ENCODE assay signal across 12 cellular contexts in genomic region chr12:76024942-76025600, GRCh38. TPM values are rescaled to one million over a fixed set of nuclear protein-coding genes. Genes with fewer than 3 reads are reported as not detected.
DNase-seq lines count a peak whose midpoint lies in the region; ATAC-seq and TF ChIP-seq lines count a peak whose summit lies in the region.
"Had no signal": no experiment of that assay in that cellular context is flagged by ENCODE, and none has a peak within 500 bp of the region (broad histone marks: within the 10 kb centered on the region; RNA-seq: fewer than 3 reads in every experiment).

No MANE protein-coding gene starts in this region.

- H3K4me2 ChIP-seq in skeletal muscle satellite cell (ENCODE audit: low read length): no peak overlapping the region

- H3K27me3 Mint-ChIP-seq in activated T-cell treated with anti-CD3 and anti-CD28 coated beads, Interleukin-2, amount 50 U/mL, for 24 hours: no peaks in the 10 kb centered on the region

- H3K27ac Mint-ChIP-seq in activated T-cell treated with anti-CD3 and anti-CD28 coated beads, Interleukin-2, amount 50 U/mL, for 24 hours: peak overlapping the region; percentile 23

- no peak for ATAC-seq in HG03342 (IDR thresholded peaks at IDR 0.05; ENCODE audit: unreplicated experiment)

- H3K36me3 ChIP-seq in brain microvascular endothelial cell (replicated peaks) (peaks cover 25% of the 10 kb centered on the region), skeletal muscle satellite cell (ENCODE audit: insufficient read depth, low read length) (peaks cover 31% of the 10 kb centered on the region)
- H3K36me3 ChIP-seq: BE2C had no signal

- DNase-seq in activated T-cell treated with anti-CD3 and anti-CD28 coated beads, Interleukin-2, amount 50 U/mL, for 24 hours: no peak
- DNase-seq in activated T-cell treated with anti-CD3 and anti-CD28 coated beads for 4 hours (no peak), NOMO-1 treated with dmso at 0.1 percent for 144 hours (lab: John Stamatoyannopoulos, UW; ENCODE audit: unreplicated experiment) (peak; percentile 36), brain microvascular endothelial cell (peak; percentile 68), NCI-H2196 (lab: John Stamatoyannopoulos, UW; ENCODE audit: unreplicated experiment) (no peak), mesenteric fat pad (ENCODE audit: low spot score) (no peak)
- DNase-seq: BE2C, hypothalamus, NCI-H1105, T1000 had no signal

- peaks cover 44% of the 10 kb centered on the region for H3K4me1 ChIP-seq in skeletal muscle satellite cell (ENCODE audit: control insufficient read depth, insufficient read depth, low read length)

- peaks cover 41% of the 10 kb centered on the region for H3K36me3 Mint-ChIP-seq in activated T-cell treated with anti-CD3 and anti-CD28 coated beads, Interleukin-2, amount 50 U/mL, for 24 hours (ENCODE audit: low read depth)

- TF ChIP-seq CTCF in brain microvascular endothelial cell (IDR thresholded peaks at IDR 0.05; ENCODE audit: low read depth, low read length, missing control alignments): no peak

- H3K4me3 ChIP-seq in brain microvascular endothelial cell (ENCODE audit: low read depth, low read length): no peak overlapping the region
- no peak overlapping the region for H3K4me3 ChIP-seq in skeletal muscle satellite cell (ENCODE audit: low read length)

- in situ Hi-C loops in brain microvascular endothelial cell (cut with HindIII; ENCODE audit: low pct_ligation_motif_present, low sequenced_read_pairs): loop anchor here (25.0 kb wide), 1 partner anchor 488 kb away; no protein-coding TSS in a partner anchor

- H3K4me3 Mint-ChIP-seq in activated T-cell treated with anti-CD3 and anti-CD28 coated beads, Interleukin-2, amount 50 U/mL, for 24 hours: no peak overlapping the region

- H3K9me3 Mint-ChIP-seq in activated T-cell treated with anti-CD3 and anti-CD28 coated beads, Interleukin-2, amount 50 U/mL, for 24 hours: peaks cover 2% of the 10 kb centered on the region

- H3K27me3 ChIP-seq in brain microvascular endothelial cell (replicated peaks) (no peaks in the 10 kb centered on the region), skeletal muscle satellite cell (ENCODE audit: control insufficient read depth, insufficient read depth, low read length) (no peaks in the 10 kb centered on the region)
- H3K27me3 ChIP-seq: BE2C had no signal

- H3K9me3 ChIP-seq in skeletal muscle satellite cell (replicated peaks; ENCODE audit: low read length): no peaks in the 10 kb centered on the region
- H3K9me3 ChIP-seq: BE2C had no signal

- H3K4me1 Mint-ChIP-seq in activated T-cell treated with anti-CD3 and anti-CD28 coated beads, Interleukin-2, amount 50 U/mL, for 24 hours (ENCODE audit: low read depth): peaks cover 70% of the 10 kb centered on the region

- H3K9ac ChIP-seq in skeletal muscle satellite cell (ENCODE audit: low read depth, low read length): peak overlapping the region; percentile 19

- peak overlapping the region; percentile 98 for H3K27ac ChIP-seq in brain microvascular endothelial cell

RNA-seq across cellular contexts. Expression of gene PHLDA1, which starts 6.5 kb away (rescaled TPM):
- 57.2 and 119 TPM in 2 replicates for total RNA-seq in skeletal muscle satellite cell (2012; rRNA removed)
- 45.7 TPM for total RNA-seq in mesenteric fat pad

RNA-seq across cellular contexts. Expression of gene NAP1L1, which starts 59.4 kb away (rescaled TPM):
- 151 and 210 TPM in 2 replicates for total RNA-seq in skeletal muscle satellite cell (2012; rRNA removed)
- total RNA-seq in mesenteric fat pad: 435 TPM

Comparison
In these comparisons a context has a peak if more than half of its experiments do, and no peak if none do; other contexts are left out.
1. DNase-seq: peak in NOMO-1 treated with dmso at 0.1 percent for 144 hours (single experiment) and brain microvascular endothelial cell (single experiment); none in activated T-cell treated with anti-CD3 and anti-CD28 coated beads, Interleukin-2, amount 50 U/mL, for 24 hours (single experiment), activated T-cell treated with anti-CD3 and anti-CD28 coated beads for 4 hours (single experiment), NCI-H2196 (single experiment) and mesenteric fat pad (single experiment).